In genomic region chr4:108681321-108681809, GRCh38 we compare ENCODE assay signal across 20 cellular contexts.
"Had no signal": no experiment of that assay in that cellular context is flagged by ENCODE, and none has a peak within 500 bp of the region (broad histone marks: within the 10 kb centered on the region; RNA-seq: fewer than 3 reads in every experiment).

No MANE protein-coding gene starts in this region.

- H3K36me3 Mint-ChIP-seq: mesothelial cell of epicardium; natural killer cell treated with Interleukin-12 subunit alpha and Interleukin-12 subunit beta and Interleukin-15 and Interleukin-18, amount 100 ng/mL, for 72 hours had no signal

- H3K27ac ChIP-seq: gastroesophageal sphincter, hepatocyte, left ventricle myocardium inferior, lower lobe of right lung, neural progenitor cell, pancreas had no signal

- H3K9me3 ChIP-seq: gastroesophageal sphincter, left ventricle myocardium inferior, lower lobe of right lung, pancreas had no signal

- H3K9ac ChIP-seq: neural progenitor cell had no signal

- H3K9me3 Mint-ChIP-seq: memory B cell; mesothelial cell of epicardium; natural killer cell treated with Interleukin-12 subunit alpha and Interleukin-12 subunit beta and Interleukin-15 and Interleukin-18, amount 100 ng/mL, for 72 hours; neural progenitor cell had no signal

- H3K27me3 Mint-ChIP-seq: memory B cell; natural killer cell treated with Interleukin-12 subunit alpha and Interleukin-12 subunit beta and Interleukin-15 and Interleukin-18, amount 100 ng/mL, for 72 hours; progenitor cell of endocrine pancreas had no signal

- FAIRE-seq: endometrium, pancreas had no signal

- H3K4me3 Mint-ChIP-seq: memory B cell; mesothelial cell of epicardium; natural killer cell treated with Interleukin-12 subunit alpha and Interleukin-12 subunit beta and Interleukin-15 and Interleukin-18, amount 100 ng/mL, for 72 hours; neural progenitor cell had no signal

- H3K27me3 ChIP-seq: gastroesophageal sphincter, hepatocyte, neural progenitor cell, pancreas had no signal

- H3K79me2 ChIP-seq: hepatocyte had no signal

- H2AFZ ChIP-seq: hepatocyte, neural progenitor cell had no signal

- H3K4me2 ChIP-seq: hepatocyte, neural progenitor cell, smooth muscle cell had no signal

- DNase-seq: cortex of kidney; effector memory CD4-positive, alpha-beta T cell; kidney; left cardiac atrium; left ventricle myocardium inferior; lower lobe of right lung; pancreas; right cardiac atrium; stimulated activated CD4-positive, alpha-beta T cell treated with anti-CD3 and anti-CD28 coated beads, Interleukin-2, amount 100 ng/mL, for 48 hours; stimulated activated naive CD4-positive, alpha-beta T cell treated with Interleukin-2 at 50 U/mL for 16 hours; trophoblast cell had no signal

- H3K4me1 Mint-ChIP-seq: memory B cell, mesothelial cell of epicardium, neural progenitor cell had no signal

- H3K27ac Mint-ChIP-seq: memory B cell; mesothelial cell of epicardium; natural killer cell treated with Interleukin-12 subunit alpha and Interleukin-12 subunit beta and Interleukin-15 and Interleukin-18, amount 100 ng/mL, for 72 hours; neural progenitor cell; progenitor cell of endocrine pancreas had no signal

- H3K4me1 ChIP-seq: gastroesophageal sphincter, lower lobe of right lung, neural progenitor cell, pancreas had no signal
